ENCODE assay signal across 8 cellular contexts in the genomic region with DNA sequence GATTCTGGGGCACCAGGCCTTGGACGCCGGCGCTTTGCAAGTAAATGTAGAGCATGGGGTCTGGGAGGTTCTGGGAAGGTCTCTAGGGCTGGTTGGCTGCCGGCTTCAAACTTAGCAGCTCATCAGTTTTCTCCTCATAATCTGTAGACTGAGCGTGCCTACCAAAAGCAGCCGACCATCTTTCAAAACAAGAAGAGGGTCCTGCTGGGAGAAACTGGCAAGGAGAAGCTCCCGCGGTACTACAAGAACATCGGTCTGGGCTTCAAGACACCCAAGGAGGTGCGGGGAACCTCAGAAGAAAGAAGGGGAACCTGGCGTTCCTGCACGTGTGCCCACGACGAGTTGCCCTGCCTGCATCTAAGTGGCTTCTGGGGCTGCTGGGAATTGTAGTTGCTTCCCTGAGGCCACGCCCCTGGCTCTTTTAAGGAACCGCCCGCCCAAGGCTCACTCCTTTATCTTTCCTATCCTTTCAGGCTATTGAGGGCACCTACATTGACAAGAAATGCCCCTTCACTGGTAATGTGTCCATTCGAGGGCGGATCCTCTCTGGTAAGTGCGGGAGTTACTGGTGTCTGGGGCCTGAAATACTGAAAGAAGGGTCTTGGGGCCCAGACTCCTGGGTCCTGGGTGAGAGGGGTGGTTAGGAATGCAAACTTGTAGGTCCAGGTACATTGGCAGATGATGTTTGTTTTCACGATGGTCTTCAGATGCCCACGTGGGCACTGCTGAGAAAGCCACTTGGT. TPM values are rescaled to one million over a fixed set of nuclear protein-coding genes. Genes with fewer than 3 reads are reported as not detected.
A peak's percentile ranks its signal among the peaks of the same experiment; 100 is the strongest.
DNase-seq lines count a peak whose midpoint lies in the region; ATAC-seq, FAIRE-seq and TF ChIP-seq lines count a peak whose summit lies in the region.

No MANE protein-coding gene starts in this region.

- peaks cover 39% of the 10 kb centered on the region for H3K36me3 Mint-ChIP-seq in endodermal cell (ENCODE audit: low read depth)

- H3K27ac ChIP-seq in endodermal cell (ENCODE audit: low read depth, low read length) = peak overlapping the region; percentile 92
- peak overlapping the region; percentile 81 for H3K27ac ChIP-seq in temporal lobe (ENCODE audit: low read depth, low read length)

- H3K9me3 ChIP-seq in endodermal cell (ENCODE audit: control insufficient read depth, low read length) = no peaks in the 10 kb centered on the region

- H3K27ac Mint-ChIP-seq in endodermal cell = peak overlapping the region; percentile 98

- H3K27me3 Mint-ChIP-seq in endodermal cell (ENCODE audit: insufficient read depth) = no peaks in the 10 kb centered on the region

- WGBS in endodermal cell (ENCODE audit: insufficient coverage in 1 of 2, insufficient read length in 1 of 2), 2 experiments = 48 to 73% methylated on average over 14 to 22 of the region's 22 CpGs

- H3K4me3 ChIP-seq in endodermal cell (ENCODE audit: low read length) = peak overlapping the region; percentile 99

- no peaks in the 10 kb centered on the region for H3K27me3 ChIP-seq in endodermal cell (ENCODE audit: control insufficient read depth, insufficient read depth, low read length, poor library complexity, severe bottlenecking)

- peaks cover 2% of the 10 kb centered on the region for H3K9me3 Mint-ChIP-seq in endodermal cell

- no peak for ATAC-seq in GM19035 (IDR thresholded peaks at IDR 0.05; ENCODE audit: unreplicated experiment)
- ATAC-seq in HG03442 (IDR thresholded peaks at IDR 0.05; ENCODE audit: unreplicated experiment) = no peak

- peaks cover 41% of the 10 kb centered on the region for H3K36me3 ChIP-seq in endodermal cell (ENCODE audit: control insufficient read depth, insufficient read depth, low read length)

- H3K4me1 Mint-ChIP-seq in endodermal cell = peaks cover 22% of the 10 kb centered on the region

- H3K4me3 Mint-ChIP-seq in endodermal cell = peak overlapping the region; percentile 94

- DNase-seq in GM12891 (ENCODE audit: insufficient read length, low spot score) (no peak), NCI-H1694 treated with DMSO at 0.1 percent for 48 hours (lab: John Stamatoyannopoulos, UW) (peak; percentile 21), endodermal cell (peak; percentile 79), mucosa of gallbladder (ENCODE audit: low spot score) (peak; percentile 64)
- DNase-seq in activated CD4-positive, alpha-beta T cell treated with anti-CD3 and anti-CD28 coated beads, Interleukin-2, amount 50 U/mL, for 48 hours = peak; percentile 76 to 81

- TF ChIP-seq POLR2A in GM12891 (IDR thresholded peaks at IDR 0.05; ENCODE audit: low read depth, low read length) = peak; percentile 62

- peak overlapping the region; percentile 99 for H3K9ac ChIP-seq in endodermal cell (ENCODE audit: extremely low read depth, low read length, poor library complexity, severe bottlenecking)

- peak; percentile 64 for FAIRE-seq in GM12891 (lab: Jason Lieb, UNC)

- H3K4me1 ChIP-seq in endodermal cell (ENCODE audit: control insufficient read depth, insufficient read depth, low read length) = peaks cover 12% of the 10 kb centered on the region

- no peak for TF ChIP-seq CTCF in endodermal cell (conservative IDR thresholded peaks at IDR 0.05)

TF ChIP-seq in GM12891, 5 proteins besides CTCF, POLR2A, EP300 and RAD21:
- TF ChIP-seq TAF1 (IDR thresholded peaks at IDR 0.05; ENCODE audit: low read depth, low read length) (peak; percentile 41; the same call in 1 of the 2 replicates), PAX5 (IDR thresholded peaks at IDR 0.05; ENCODE audit: insufficient read depth, low read length, severe bottlenecking) (no peak), SPI1 (IDR thresholded peaks at IDR 0.05; ENCODE audit: low read depth, low read length) (peak; percentile 62), POLR2AphosphoS5 (IDR thresholded peaks at IDR 0.05; ENCODE audit: low read depth, low read length) (peak; percentile 79; the same call in 1 of the 2 replicates), POU2F2 (IDR thresholded peaks at IDR 0.05; ENCODE audit: low read depth, low read length) (peak; percentile 20; the same call in 1 of the 2 replicates)

RNA-seq across cellular contexts. Expression of gene RPS11, which starts 1.0 kb away (rescaled TPM):
- polyA plus RNA-seq in GM12891 (2012; ENCODE audit: low read depth, missing spikeins) = 6,855 TPM
- total RNA-seq in endodermal cell (1,000 to 10,000 TPM; 1,814 to 2,035 TPM), mucosa of gallbladder (1,395 TPM), temporal lobe (4,583 TPM)
- 2,952 TPM for polyA plus RNA-seq in endodermal cell (2013, experiment 1 of 2)
- 2,847 TPM for polyA plus RNA-seq in endodermal cell (2013, experiment 2 of 2)

RNA-seq across cellular contexts. Expression of gene RPL13A, which starts 9.8 kb away (rescaled TPM):
- polyA plus RNA-seq in GM12891 (2012; ENCODE audit: low read depth, missing spikeins) = 6,963 TPM
- 1,000 to 10,000 TPM; 2,434 to 3,023 TPM for total RNA-seq in endodermal cell
- 2,455 TPM for polyA plus RNA-seq in endodermal cell (2013, experiment 1 of 2)
- polyA plus RNA-seq in endodermal cell (2013, experiment 2 of 2) = 2,303 TPM
- 2,400 TPM for total RNA-seq in mucosa of gallbladder
- 1,467 TPM for total RNA-seq in temporal lobe

RNA-seq across cellular contexts. Expression of gene FCGRT, which starts 15.2 kb away (rescaled TPM):
- 1.4 TPM for polyA plus RNA-seq in GM12891 (2012; ENCODE audit: low read depth, missing spikeins)
- 10 to 100 TPM; 47.6 to 56.9 TPM for total RNA-seq in endodermal cell
- polyA plus RNA-seq in endodermal cell (2013, experiment 1 of 2) = 28.7 TPM
- 27.4 TPM for polyA plus RNA-seq in endodermal cell (2013, experiment 2 of 2)
- total RNA-seq in mucosa of gallbladder = 320 TPM
- total RNA-seq in temporal lobe = 16.2 TPM

RNA-seq across cellular contexts. Expression of gene FLT3LG, which starts 23.2 kb away (rescaled TPM):
- 6.8 TPM for polyA plus RNA-seq in GM12891 (2012; ENCODE audit: low read depth, missing spikeins)
- total RNA-seq in endodermal cell = 1 to 10 TPM in 1 of 2 donors, under 1 TPM in 1; 0.75 to 2.3 TPM
- 2.0 TPM for polyA plus RNA-seq in endodermal cell (2013, experiment 1 of 2)
- polyA plus RNA-seq in endodermal cell (2013, experiment 2 of 2) = 0.75 TPM
- total RNA-seq in mucosa of gallbladder = 10.2 TPM
- total RNA-seq in temporal lobe = 0.25 TPM

RNA-seq across cellular contexts. Expression of gene RCN3, which starts 30.6 kb away (rescaled TPM):
- 0.94 TPM for polyA plus RNA-seq in GM12891 (2012; ENCODE audit: low read depth, missing spikeins)
- 1 to 10 TPM; 4.9 to 9.0 TPM for total RNA-seq in endodermal cell
- polyA plus RNA-seq in endodermal cell (2013, experiment 1 of 2) = 7.5 TPM
- polyA plus RNA-seq in endodermal cell (2013, experiment 2 of 2) = 6.7 TPM
- 42.8 TPM for total RNA-seq in mucosa of gallbladder
- total RNA-seq in temporal lobe = 2.5 TPM
